17 cellular contexts compared by ENCODE assay signal in the genomic region with DNA sequence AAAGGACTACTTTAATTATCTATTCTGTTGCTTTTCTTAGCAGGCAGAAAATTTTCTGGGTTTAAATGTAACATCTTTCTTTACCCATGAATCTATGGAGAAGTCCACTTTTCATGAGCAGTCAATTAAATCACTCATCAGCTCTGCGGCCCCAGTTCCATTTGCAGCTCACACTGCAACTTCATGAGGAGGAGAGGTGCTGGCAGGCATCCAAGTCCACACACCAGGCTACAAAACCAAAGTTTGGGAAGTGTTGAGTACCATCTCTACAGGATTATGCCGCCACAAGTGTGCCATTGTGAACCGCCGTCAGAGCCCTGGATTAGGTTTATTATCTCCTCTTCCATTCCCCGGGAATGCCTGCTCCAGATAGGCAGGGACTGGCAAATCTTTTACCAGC.
DNase-seq lines count a peak whose midpoint lies in the region; ATAC-seq and TF ChIP-seq lines count a peak whose summit lies in the region.
"Had no signal": no experiment of that assay in that cellular context is flagged by ENCODE, and none has a peak within 500 bp of the region (broad histone marks: within the 10 kb centered on the region; RNA-seq: fewer than 3 reads in every experiment).

No MANE protein-coding gene starts in this region.

- no peaks in the 10 kb centered on the region for H4K20me1 ChIP-seq in hepatocyte (ENCODE audit: insufficient read depth, poor library complexity, severe bottlenecking)

- H3K4me1 ChIP-seq in right cardiac atrium (ENCODE audit: control insufficient read depth, insufficient read depth, low read length), result peaks cover 4% of the 10 kb centered on the region
- H3K4me1 ChIP-seq in left ventricle myocardium inferior, result peaks cover 8% of the 10 kb centered on the region
- peaks cover 14% of the 10 kb centered on the region for H3K4me1 ChIP-seq in muscle layer of colon (ENCODE audit: insufficient read depth, low read length)
- H3K4me1 ChIP-seq in hepatocyte (ENCODE audit: insufficient read depth), result peaks cover 7% of the 10 kb centered on the region
- H3K4me1 ChIP-seq: colonic mucosa, lower lobe of right lung, right atrium auricular region had no signal

- H3K4me3 ChIP-seq in right cardiac atrium (ENCODE audit: low read length) (no peak overlapping the region), left ventricle myocardium inferior (no peak overlapping the region), muscle layer of colon (ENCODE audit: low read depth in 1 of 2, low read length in 2 of 2) (no peak overlapping the region), hepatocyte (no peak overlapping the region)
- H3K4me3 ChIP-seq: colonic mucosa, lower lobe of right lung, PC-9, right atrium auricular region had no signal

- DNase-seq in right cardiac atrium (peak; percentile 35 to 74 (median 43)), left ventricle myocardium inferior (no peak), OCI-M1 (lab: John Stamatoyannopoulos, UW) (peak; percentile 4), hepatocyte (ENCODE audit: low spot score) (no peak), NAMALWA (ENCODE audit: low spot score) (no peak)
- DNase-seq: lower lobe of right lung; NCI-H2171 treated with DMSO at 0.1 percent for 48 hours; nephron progenitor cell; PC-9; stimulated activated CD8-positive, alpha-beta memory T cell treated with anti-CD3 and anti-CD28 coated beads, Interleukin-4, amount 100 ng/mL, for 48 hours; WERI-Rb-1 had no signal

- no peaks in the 10 kb centered on the region for H3K36me3 ChIP-seq in left ventricle myocardium inferior
- H3K36me3 ChIP-seq in muscle layer of colon (ENCODE audit: insufficient read depth, low read length), result no peaks in the 10 kb centered on the region
- H3K36me3 ChIP-seq in hepatocyte (replicated peaks; ENCODE audit: insufficient read depth, low read depth), result no peaks in the 10 kb centered on the region
- H3K36me3 ChIP-seq: colonic mucosa, lower lobe of right lung, right atrium auricular region, WERI-Rb-1 had no signal

- H3K27ac ChIP-seq in right cardiac atrium (ENCODE audit: low read length) (no peak overlapping the region), left ventricle myocardium inferior (replicated peaks) (no peak overlapping the region), muscle layer of colon (ENCODE audit: low read depth, low read length) (peak overlapping the region; percentile 14), hepatocyte (no peak overlapping the region)
- H3K27ac ChIP-seq: colonic mucosa, lower lobe of right lung, PC-9, right atrium auricular region, WERI-Rb-1 had no signal

- intact Hi-C loops in right cardiac atrium (cut with DNase I) (no loop called here), left ventricle myocardium inferior (cut with micrococcal nuclease) (no loop called here)

- no peak overlapping the region for H3K4me2 ChIP-seq in hepatocyte
- H3K4me2 ChIP-seq: PC-9 had no signal

- no peaks in the 10 kb centered on the region for H3K79me2 ChIP-seq in hepatocyte

- WGBS in right cardiac atrium, result 42% methylated on average over 5 of the region's 5 CpGs
- WGBS in hepatocyte (ENCODE audit: low lambda C conversion rate, missing lambda C conversion rate), result 43% methylated on average over 5 of the region's 5 CpGs

- no peak overlapping the region for H2AFZ ChIP-seq in hepatocyte
- H2AFZ ChIP-seq: PC-9 had no signal

- no peak overlapping the region for H3K9ac ChIP-seq in muscle layer of colon (ENCODE audit: low read length)

- TF ChIP-seq CTCF in left ventricle myocardium inferior (IDR thresholded peaks at IDR 0.05; ENCODE audit: borderline replicate concordance), result no peak
- TF ChIP-seq CTCF in hepatocyte (IDR thresholded peaks at IDR 0.05; ENCODE audit: poor library complexity), result no peak

- no peaks in the 10 kb centered on the region for H3K9me2 ChIP-seq in hepatocyte (replicated peaks; ENCODE audit: insufficient read depth)

- H3K9me3 ChIP-seq in right cardiac atrium (ENCODE audit: control insufficient read depth, low read length) (no peaks in the 10 kb centered on the region), left ventricle myocardium inferior (replicated peaks) (no peaks in the 10 kb centered on the region), muscle layer of colon (ENCODE audit: low read length) (no peaks in the 10 kb centered on the region), hepatocyte (ENCODE audit: low read depth) (no peaks in the 10 kb centered on the region)
- H3K9me3 ChIP-seq: colonic mucosa, lower lobe of right lung, right atrium auricular region had no signal

- H3K27me3 ChIP-seq in right cardiac atrium (ENCODE audit: control insufficient read depth, insufficient read depth), result no peaks in the 10 kb centered on the region
- peaks cover 40% of the 10 kb centered on the region for H3K27me3 ChIP-seq in left ventricle myocardium inferior (ENCODE audit: low read depth)
- no peaks in the 10 kb centered on the region for H3K27me3 ChIP-seq in muscle layer of colon (ENCODE audit: control insufficient read depth in 1 of 2, insufficient read depth in 2 of 2, low read length in 2 of 2)
- H3K27me3 ChIP-seq in hepatocyte, result peaks cover 4% of the 10 kb centered on the region
- H3K27me3 ChIP-seq: colonic mucosa, right atrium auricular region had no signal

- ATAC-seq in right cardiac atrium (no peak), GM18907 (IDR thresholded peaks at IDR 0.05; ENCODE audit: unreplicated experiment) (no peak), HG03097 (IDR thresholded peaks at IDR 0.05; ENCODE audit: low FRiP score, unreplicated experiment) (no peak)
- ATAC-seq: activated T-helper 17 cell treated with anti-CD3 and anti-CD28 coated beads, Interleukin-2, amount 50 U/mL, for 72 hours had no signal

Comparison
In these comparisons a context has a peak if more than half of its experiments do, and no peak if none do; other contexts are left out.
1. DNase-seq: peak in right cardiac atrium (3 of 3) and OCI-M1 (single experiment); none in left ventricle myocardium inferior (single experiment), hepatocyte (single experiment) and NAMALWA (single experiment).